25 cellular contexts compared by ENCODE assay signal in the genomic region with DNA sequence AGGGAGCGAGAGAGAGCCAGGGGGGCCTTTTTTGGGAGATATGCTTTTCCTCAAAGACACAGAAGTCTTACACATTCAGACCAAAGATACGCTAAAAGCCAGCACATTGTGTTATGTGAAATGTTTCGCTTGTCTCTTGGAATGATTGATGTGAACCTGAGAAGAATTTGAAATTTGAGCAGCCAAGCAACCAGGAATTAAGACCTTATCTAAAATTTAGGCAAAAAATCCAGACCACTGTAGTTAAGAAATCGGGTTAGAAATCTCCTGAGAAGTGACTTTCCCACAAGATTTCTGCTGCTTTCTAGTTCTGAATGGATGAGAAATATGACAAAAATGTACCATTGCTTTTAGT.
DNase-seq lines count a peak whose midpoint lies in the region; ATAC-seq and TF ChIP-seq lines count a peak whose summit lies in the region.
"Had no signal": no experiment of that assay in that cellular context is flagged by ENCODE, and none has a peak within 500 bp of the region (broad histone marks: within the 10 kb centered on the region; RNA-seq: fewer than 3 reads in every experiment).

No MANE protein-coding gene starts in this region.

- intact Hi-C loops in prostate gland (cut with DNase I): loop anchor here (10.0 kb wide), 1 partner anchor 226 kb away; no protein-coding TSS in a partner anchor

- H3K9me3 Mint-ChIP-seq in H9: no peaks in the 10 kb centered on the region

- H2BK120ac ChIP-seq in H9 (ENCODE audit: low read depth, low read length, poor library complexity, severe bottlenecking): no peak overlapping the region

- no peak for DNase-seq in H9
- peak; percentile 4 for DNase-seq in amniotic epithelial cell (ENCODE audit: low read depth)
- DNase-seq in choroid plexus epithelial cell (ENCODE audit: low read depth): peak; percentile 31
- no peak for DNase-seq in osteoblast (ENCODE audit: insufficient read length, low spot score, missing footprints)
- no peak for DNase-seq in prostate gland (ENCODE audit: low spot score)
- no peak for DNase-seq in KG1 (lab: John Stamatoyannopoulos, UW)
- no peak for DNase-seq in NCI-H524 treated with DMSO at 0.1 percent for 48 hours (lab: John Stamatoyannopoulos, UW)
- DNase-seq: BE2C; Calu3; CD8-positive, alpha-beta memory T cell; DMS79 treated with DMSO at 0.1 percent for 48 hours; KBM-7; MG63; NCI-H1105 treated with DMSO at 0.1 percent for 48 hours; NCI-H146; NCI-H2029; NCI-H446 treated with DMSO at 0.1 percent for 48 hours; NCI-H526 treated with DMSO at 0.1 percent for 48 hours; Right ventricle myocardium superior had no signal

- TF ChIP-seq CTCF in H9 (conservative IDR thresholded peaks at IDR 0.05) (no peak), choroid plexus epithelial cell (conservative IDR thresholded peaks at IDR 0.05; ENCODE audit: low read depth, low read length) (no peak), osteoblast (IDR thresholded peaks at IDR 0.05; ENCODE audit: extremely low read depth, low read depth, low read length) (no peak), prostate gland (IDR thresholded peaks at IDR 0.05) (no peak)

- H3K23ac ChIP-seq in H9 (ENCODE audit: insufficient read length, low read depth, low read length): no peak overlapping the region

- H2BK15ac ChIP-seq in H9 (ENCODE audit: low read depth, low read length): no peak overlapping the region

- H3K18ac ChIP-seq in H9 (ENCODE audit: insufficient read length, low read depth, low read length): no peak overlapping the region

- no peak overlapping the region for H2AK5ac ChIP-seq in H9 (ENCODE audit: insufficient read length, low read length)

- no peak overlapping the region for H2AFZ ChIP-seq in H9 (ENCODE audit: low read length)
- peak overlapping the region; percentile 12 for H2AFZ ChIP-seq in osteoblast (ENCODE audit: low read length)
- H2AFZ ChIP-seq: PC-9 had no signal

- no peak overlapping the region; a peak in 1 of 5 replicates for H3K4me3 Mint-ChIP-seq in H9
- H3K4me3 Mint-ChIP-seq: CD8-positive, alpha-beta memory T cell had no signal

- H3K27me3 Mint-ChIP-seq in H9 (ENCODE audit: low read depth): peaks cover 30% of the 10 kb centered on the region

- H4K8ac ChIP-seq in H9 (replicated peaks; ENCODE audit: insufficient read length, low read depth, low read length): no peak overlapping the region

- WGBS in H9 (ENCODE audit: extremely low coverage, insufficient read length, low lambda C conversion rate): no CpG with 5 or more reads among the region's 4 CpGs
- 72% methylated on average over 4 of the region's 4 CpGs for WGBS in prostate gland

- no peak overlapping the region for H3K27ac ChIP-seq in H9 (ENCODE audit: insufficient read length, low read depth, low read length)
- no peak overlapping the region for H3K27ac ChIP-seq in osteoblast (ENCODE audit: low read depth, low read length)
- H3K27ac ChIP-seq in prostate gland: no peak overlapping the region
- H3K27ac ChIP-seq: HL-60, PC-9, SJSA1 had no signal

- no peak overlapping the region for H4K5ac ChIP-seq in H9 (ENCODE audit: insufficient read length, low read depth, low read length)

- H3K56ac ChIP-seq in H9 (ENCODE audit: insufficient read length, low read depth, low read length): no peak overlapping the region

- no peaks in the 10 kb centered on the region for H3K79me1 ChIP-seq in H9 (ENCODE audit: insufficient read depth, low read depth, low read length, poor library complexity, severe bottlenecking)

- no peak for TF ChIP-seq POLR2A in prostate gland (IDR thresholded peaks at IDR 0.05)

- peaks cover 3% of the 10 kb centered on the region for H3K23me2 ChIP-seq in H9 (ENCODE audit: insufficient read length, low read depth, low read length, poor library complexity, severe bottlenecking)

- H3K27me3 ChIP-seq in H9 (ENCODE audit: insufficient read depth, low read length) (no peaks in the 10 kb centered on the region; the same call in 1 of the 2 replicates), osteoblast (ENCODE audit: insufficient read depth, low read length) (peaks cover 48% of the 10 kb centered on the region), prostate gland (replicated peaks; ENCODE audit: insufficient read depth) (no peaks in the 10 kb centered on the region)
- H3K27me3 ChIP-seq: MG63, SJSA1 had no signal

- no peak overlapping the region for H3K14ac ChIP-seq in H9 (ENCODE audit: insufficient read depth, low read length)

- no peak overlapping the region for H3K4ac ChIP-seq in H9 (ENCODE audit: low read depth, low read length)

- no peak overlapping the region for H4K91ac ChIP-seq in H9 (ENCODE audit: insufficient read length, low read depth, low read length)

- no peak for ATAC-seq in GM21526 (IDR thresholded peaks at IDR 0.05; ENCODE audit: low FRiP score, unreplicated experiment)
- ATAC-seq: HCT116 had no signal

- peak overlapping the region; percentile 43 for H3K4me2 ChIP-seq in H9 (ENCODE audit: insufficient read depth, insufficient read length, low read length)
- H3K4me2 ChIP-seq in osteoblast (ENCODE audit: insufficient read depth, low read length): peak overlapping the region; percentile 60
- H3K4me2 ChIP-seq: PC-9 had no signal

- no peak overlapping the region for H2BK5ac ChIP-seq in H9 (ENCODE audit: insufficient read length, low read length)

- H4K20me1 ChIP-seq in H9 (ENCODE audit: control insufficient read depth, insufficient read depth, insufficient read length): no peaks in the 10 kb centered on the region
- H4K20me1 ChIP-seq in osteoblast (ENCODE audit: insufficient read depth, low read length): no peaks in the 10 kb centered on the region

- H3K4me1 ChIP-seq in H9 (ENCODE audit: insufficient read depth, low read length) (no peaks in the 10 kb centered on the region; the same call in 1 of the 2 replicates), osteoblast (ENCODE audit: insufficient read depth, low read length) (peaks cover 15% of the 10 kb centered on the region), prostate gland (replicated peaks) (no peaks in the 10 kb centered on the region)
- H3K4me1 ChIP-seq: BE2C had no signal

- H2BK20ac ChIP-seq in H9 (ENCODE audit: low read depth, low read length, poor library complexity, severe bottlenecking): no peak overlapping the region

- H3K9me3 ChIP-seq in H9 (ENCODE audit: control insufficient read depth, low read depth, low read length) (no peaks in the 10 kb centered on the region), osteoblast (ENCODE audit: low read depth, low read length) (no peaks in the 10 kb centered on the region), prostate gland (no peaks in the 10 kb centered on the region)
- H3K9me3 ChIP-seq: BE2C, MG63, SJSA1 had no signal

- no peak overlapping the region for H2BK12ac ChIP-seq in H9 (ENCODE audit: insufficient read length, low read depth, low read length)

- H3K4me3 ChIP-seq in choroid plexus epithelial cell (ENCODE audit: low read depth, low read length) (no peak overlapping the region), osteoblast (ENCODE audit: insufficient read depth, low read length) (peak overlapping the region; percentile 13), prostate gland (no peak overlapping the region)
- H3K4me3 ChIP-seq: MG63, PC-9, SJSA1 had no signal

- no peaks in the 10 kb centered on the region for H3K36me3 Mint-ChIP-seq in H9 (ENCODE audit: insufficient read depth in 1 of 3, low read depth in 3 of 3)
- H3K36me3 Mint-ChIP-seq: CD14-positive monocyte had no signal

- H3K9ac ChIP-seq in H9 (ENCODE audit: extremely low read depth, insufficient read length, low read length): no peak overlapping the region

- H3K79me2 ChIP-seq in H9 (ENCODE audit: insufficient read depth, low read length): no peaks in the 10 kb centered on the region
- H3K79me2 ChIP-seq in osteoblast (ENCODE audit: insufficient read depth, low read length): no peaks in the 10 kb centered on the region

- no peaks in the 10 kb centered on the region for H3K36me3 ChIP-seq in osteoblast (ENCODE audit: insufficient read depth, low read length)
- H3K36me3 ChIP-seq in prostate gland: no peaks in the 10 kb centered on the region
- H3K36me3 ChIP-seq: BE2C, MG63, SJSA1 had no signal

- H3T11ph ChIP-seq in H9 (ENCODE audit: low read length): no peak overlapping the region

- peaks cover 17 to 29% of the 10 kb centered on the region in 2 experiments for H3K4me1 Mint-ChIP-seq in H9
- H3K4me1 Mint-ChIP-seq: CD14-positive monocyte; CD8-positive, alpha-beta memory T cell had no signal

- H3K27ac Mint-ChIP-seq in H9: no peak overlapping the region
- H3K27ac Mint-ChIP-seq: CD8-positive, alpha-beta memory T cell had no signal

Comparison
In these comparisons a context has a peak if more than half of its experiments do, and no peak if none do; other contexts are left out.
1. DNase-seq: peak in amniotic epithelial cell (single experiment) and choroid plexus epithelial cell (single experiment); none in H9 (single experiment), osteoblast (single experiment), prostate gland (single experiment), KG1 (single experiment) and NCI-H524 treated with DMSO at 0.1 percent for 48 hours (single experiment).